In genomic region chr12:22678175-22678574, GRCh38 we compare ENCODE assay signal across 15 cellular contexts. TPM values are rescaled to one million over a fixed set of nuclear protein-coding genes. Genes with fewer than 3 reads are reported as not detected.
A peak's percentile ranks its signal among the peaks of the same experiment; 100 is the strongest.
DNase-seq lines count a peak whose midpoint lies in the region; ATAC-seq and TF ChIP-seq lines count a peak whose summit lies in the region.
"Had no signal": no experiment of that assay in that cellular context is flagged by ENCODE, and none has a peak within 500 bp of the region (broad histone marks: within the 10 kb centered on the region; RNA-seq: fewer than 3 reads in every experiment).

No MANE protein-coding gene starts in this region.

- no peak overlapping the region for H2BK15ac ChIP-seq in mesendoderm (replicated peaks; ENCODE audit: low read depth)

- H4K8ac ChIP-seq in mesendoderm (ENCODE audit: low read depth, low read length) = no peak overlapping the region

- H3K36me3 ChIP-seq in colonic mucosa (peaks cover 4% of the 10 kb centered on the region), mesendoderm (ENCODE audit: control insufficient read depth, insufficient read depth, low read length) (peaks cover 1% of the 10 kb centered on the region)

- H3K4me3 Mint-ChIP-seq in activated T-cell treated with anti-CD3 and anti-CD28 coated beads, Interleukin-2, amount 50 U/mL, for 72 hours = no peak overlapping the region
- H3K4me3 Mint-ChIP-seq in activated T-cell treated with anti-CD3 and anti-CD28 coated beads, Interleukin-2, amount 50 U/mL, for 4 hours = no peak overlapping the region
- no peak overlapping the region for H3K4me3 Mint-ChIP-seq in nephron progenitor cell
- H3K4me3 Mint-ChIP-seq: CD4-positive, alpha-beta T cell had no signal

- H3K18ac ChIP-seq in mesendoderm (ENCODE audit: low read length) = no peak overlapping the region

- peak overlapping the region; percentile 49 for H3K27ac Mint-ChIP-seq in activated T-cell treated with anti-CD3 and anti-CD28 coated beads, Interleukin-2, amount 50 U/mL, for 72 hours
- peak overlapping the region; percentile 6 for H3K27ac Mint-ChIP-seq in nephron progenitor cell
- H3K27ac Mint-ChIP-seq: CD4-positive, alpha-beta T cell had no signal

- no peak overlapping the region for H3K4me3 ChIP-seq in colonic mucosa
- no peak overlapping the region for H3K4me3 ChIP-seq in mesendoderm (ENCODE audit: low read length)
- H3K4me3 ChIP-seq: BLaER1 had no signal

- H3K9me3 Mint-ChIP-seq in activated T-cell treated with anti-CD3 and anti-CD28 coated beads, Interleukin-2, amount 50 U/mL, for 72 hours = peaks cover 0 to 2% of the 10 kb centered on the region in 2 donors
- no peaks in the 10 kb centered on the region for H3K9me3 Mint-ChIP-seq in activated T-cell treated with anti-CD3 and anti-CD28 coated beads, Interleukin-2, amount 50 U/mL, for 4 hours
- peaks cover 23% of the 10 kb centered on the region for H3K9me3 Mint-ChIP-seq in nephron progenitor cell
- H3K9me3 Mint-ChIP-seq: CD4-positive, alpha-beta T cell had no signal

- no peak for TF ChIP-seq CTCF in colonic mucosa (IDR thresholded peaks at IDR 0.05)
- TF ChIP-seq CTCF in nephron progenitor cell (IDR thresholded peaks at IDR 0.05) = no peak

- intact Hi-C loops in colonic mucosa (cut with DNase I) = no loop called here

- H3K9ac ChIP-seq in colonic mucosa (ENCODE audit: low read depth in 2 of 2, low read length in 2 of 2) = peak overlapping the region in 1 of 2 donors; percentile 3
- H3K9ac ChIP-seq in mesendoderm (ENCODE audit: low read length) = no peak overlapping the region
- H3K9ac ChIP-seq: BLaER1 had no signal

- H3K9me3 ChIP-seq in colonic mucosa = no peaks in the 10 kb centered on the region

- H3K4ac ChIP-seq in mesendoderm (ENCODE audit: low read depth, low read length) = no peak overlapping the region

- no peak overlapping the region for H3K4me2 ChIP-seq in mesendoderm (ENCODE audit: low read length)
- H3K4me2 ChIP-seq: BLaER1 had no signal

- H3K4me1 Mint-ChIP-seq in activated T-cell treated with anti-CD3 and anti-CD28 coated beads, Interleukin-2, amount 50 U/mL, for 72 hours (ENCODE audit: low read depth) = peaks cover 4% of the 10 kb centered on the region
- peaks cover 10% of the 10 kb centered on the region for H3K4me1 Mint-ChIP-seq in activated T-cell treated with anti-CD3 and anti-CD28 coated beads, Interleukin-2, amount 50 U/mL, for 4 hours (ENCODE audit: low read depth)
- no peaks in the 10 kb centered on the region for H3K4me1 Mint-ChIP-seq in nephron progenitor cell

- no peak overlapping the region for H2BK120ac ChIP-seq in mesendoderm (ENCODE audit: low read depth, low read length)

- no peaks in the 10 kb centered on the region for H3K79me1 ChIP-seq in mesendoderm (ENCODE audit: low read length)

- H3K56ac ChIP-seq in mesendoderm (ENCODE audit: low read length) = no peak overlapping the region

- H3K27me3 ChIP-seq in colonic mucosa (no peaks in the 10 kb centered on the region), mesendoderm (ENCODE audit: insufficient read depth, low read length, poor library complexity) (no peaks in the 10 kb centered on the region)
- H3K27me3 ChIP-seq: BLaER1 had no signal

- no peaks in the 10 kb centered on the region for H3K4me1 ChIP-seq in colonic mucosa
- no peaks in the 10 kb centered on the region for H3K4me1 ChIP-seq in mesendoderm (ENCODE audit: control insufficient read depth, low read depth, low read length)

- H3K27me3 Mint-ChIP-seq in activated T-cell treated with anti-CD3 and anti-CD28 coated beads, Interleukin-2, amount 50 U/mL, for 72 hours (ENCODE audit: low read depth) = no peaks in the 10 kb centered on the region
- H3K27me3 Mint-ChIP-seq in activated T-cell treated with anti-CD3 and anti-CD28 coated beads, Interleukin-2, amount 50 U/mL, for 4 hours (ENCODE audit: low read depth) = no peaks in the 10 kb centered on the region
- H3K27me3 Mint-ChIP-seq in nephron progenitor cell (ENCODE audit: low read depth, poor library complexity) = no peaks in the 10 kb centered on the region
- H3K27me3 Mint-ChIP-seq: CD4-positive, alpha-beta T cell had no signal

- H3K23ac ChIP-seq in mesendoderm (ENCODE audit: low read length) = no peak overlapping the region

- H4K5ac ChIP-seq in mesendoderm (ENCODE audit: low read length) = no peak overlapping the region

- H3K36me3 Mint-ChIP-seq in activated T-cell treated with anti-CD3 and anti-CD28 coated beads, Interleukin-2, amount 50 U/mL, for 72 hours (ENCODE audit: insufficient read depth in 2 of 2) = peaks cover 15 to 46% of the 10 kb centered on the region in 2 donors
- peaks cover 47% of the 10 kb centered on the region for H3K36me3 Mint-ChIP-seq in activated T-cell treated with anti-CD3 and anti-CD28 coated beads, Interleukin-2, amount 50 U/mL, for 4 hours (ENCODE audit: insufficient read depth)
- H3K36me3 Mint-ChIP-seq in nephron progenitor cell (ENCODE audit: low read depth) = peaks cover 74% of the 10 kb centered on the region

- H2AK5ac ChIP-seq in mesendoderm (ENCODE audit: low read length) = no peak overlapping the region

- ATAC-seq in activated T-cell treated with anti-CD3 and anti-CD28 coated beads, Interleukin-2, amount 50 U/mL, for 72 hours (replicated peaks in 1 of 2) = no peak
- ATAC-seq in activated T-cell treated with anti-CD3 and anti-CD28 coated beads, Interleukin-2, amount 50 U/mL, for 4 hours = no peak

- no peak for DNase-seq in activated T-cell treated with anti-CD3 and anti-CD28 coated beads, Interleukin-2, amount 50 U/mL, for 72 hours
- DNase-seq in activated T-cell treated with anti-CD3 and anti-CD28 coated beads, Interleukin-2, amount 50 U/mL, for 4 hours = no peak
- DNase-seq in colonic mucosa (no peak), nephron progenitor cell (no peak), Ammon's horn (ENCODE audit: low spot score) (no peak), mesendoderm (no peak), caudate nucleus (lab: John Stamatoyannopoulos, UW) (no peak)
- DNase-seq: 8988T; CD4-positive, alpha-beta T cell; DMS53; NCI-H2029; NCI-H446; NCI-H524 treated with DMSO at 0.1 percent for 48 hours; NCI-H774 had no signal

- WGBS in mesendoderm (ENCODE audit: extremely low coverage, insufficient coverage, low lambda C conversion rate) = no CpG with 5 or more reads among the region's 1 CpG

- H3K27ac ChIP-seq in colonic mucosa = peak overlapping the region; percentile 45
- H3K27ac ChIP-seq in mesendoderm (ENCODE audit: low read depth, low read length) = no peak overlapping the region
- no peak overlapping the region for H3K27ac ChIP-seq in caudate nucleus (ENCODE audit: low read depth, low read length)
- H3K27ac ChIP-seq: BLaER1 had no signal

- H2BK5ac ChIP-seq in mesendoderm (ENCODE audit: low read length) = no peak overlapping the region

- no peaks in the 10 kb centered on the region for H3K79me2 ChIP-seq in mesendoderm (ENCODE audit: control insufficient read depth, insufficient read depth, low read length)

RNA-seq across cellular contexts. Expression of gene ETNK1, which starts 53.2 kb away (rescaled TPM):
- 10 to 100 TPM; 84.0 to 88.9 TPM for total RNA-seq in activated T-cell treated with anti-CD3 and anti-CD28 coated beads, Interleukin-2, amount 50 U/mL, for 72 hours
- total RNA-seq in activated T-cell treated with anti-CD3 and anti-CD28 coated beads, Interleukin-2, amount 50 U/mL, for 4 hours = 10 to 100 TPM; 74.7 to 78.3 (median 76.1) TPM
- total RNA-seq in colonic mucosa = 100 to 1,000 TPM in 1 of 2 donors, 10 to 100 TPM in 1; 82.4 to 115 TPM
- 18.8 TPM for polyA plus RNA-seq in mesendoderm (2013, experiment 1 of 2)
- polyA plus RNA-seq in mesendoderm (2013, experiment 2 of 2) = 17.8 TPM
